ENCODE assay signal across 1 cellular context in the genomic region with DNA sequence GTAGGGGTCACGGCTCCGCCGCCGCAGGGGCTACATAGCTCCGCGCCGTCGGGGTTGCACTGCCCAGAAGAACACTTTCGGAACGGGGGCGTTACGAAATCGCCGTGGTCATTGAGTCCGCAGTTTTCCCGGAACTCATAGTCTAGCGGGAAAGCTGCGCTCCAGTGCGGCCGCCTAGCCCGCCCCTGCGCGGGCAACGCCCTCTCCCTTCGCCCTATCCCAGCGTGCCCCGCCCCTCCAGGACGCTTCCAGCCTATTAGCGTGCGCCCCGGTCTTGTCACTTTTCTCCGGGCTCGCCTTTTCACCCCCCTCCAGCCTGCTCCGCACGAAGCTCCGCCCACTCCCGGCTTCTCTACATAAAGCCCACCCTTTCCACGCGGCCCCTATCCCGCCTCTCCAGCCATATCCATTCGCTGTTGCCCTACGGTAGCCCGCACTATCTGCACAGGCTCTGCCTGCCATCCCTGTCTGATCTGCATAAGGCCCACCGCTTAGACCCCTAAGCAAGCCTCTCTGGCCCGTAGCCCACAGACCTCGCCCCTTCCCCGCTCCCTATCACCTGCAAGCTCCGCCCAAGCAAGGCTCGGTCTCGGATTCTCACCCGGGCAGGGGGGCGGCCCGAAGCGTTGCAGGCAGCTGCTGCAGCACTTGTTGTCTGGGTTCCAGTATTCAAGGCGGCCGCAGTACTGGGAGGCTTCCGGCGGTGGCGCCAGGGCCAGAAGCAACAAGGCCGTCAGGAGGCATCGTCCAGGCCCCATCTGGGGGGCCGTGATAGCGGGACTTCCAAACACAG.
TF ChIP-seq lines count a peak whose summit lies in the region.

No MANE protein-coding gene starts in this region.

TF ChIP-seq in HepG2, 621 proteins besides CTCF, POLR2A, EP300 and RAD21 (continued from another document and continues in another):
- TF ChIP-seq SKIL (CRISPR knock-in tag; IDR thresholded peaks at IDR 0.05; ENCODE audit: borderline replicate concordance) (peak; percentile 16; the same call in 1 of the 2 replicates), RARG (CRISPR knock-in tag; IDR thresholded peaks at IDR 0.05; ENCODE audit: low read depth) (no peak), GATAD2A (CRISPR knock-in tag; IDR thresholded peaks at IDR 0.05) (peak; percentile 30), ATAD3A (CRISPR knock-in tag; IDR thresholded peaks at IDR 0.05) (no peak), SIX4 (CRISPR knock-in tag; IDR thresholded peaks at IDR 0.05) (no peak), GABPA (IDR thresholded peaks at IDR 0.05; ENCODE audit: low read depth, low read length) (no peak), GABPA (CRISPR knock-in tag; IDR thresholded peaks at IDR 0.05; ENCODE audit: low read depth) (peak; percentile 55), CBX5 (CRISPR knock-in tag; IDR thresholded peaks at IDR 0.05; ENCODE audit: borderline replicate concordance) (no peak), ZNF574 (CRISPR knock-in tag; IDR thresholded peaks at IDR 0.05) (peak; percentile 47; the same call in 1 of the 2 replicates), HCFC1 (IDR thresholded peaks at IDR 0.05; ENCODE audit: low read depth, low read length) (no peak; the same call in 1 of the 2 replicates), ZGPAT (CRISPR knock-in tag; IDR thresholded peaks at IDR 0.05) (peak; percentile 87; the same call in 1 of the 2 replicates), CENPT (CRISPR knock-in tag; IDR thresholded peaks at IDR 0.05; ENCODE audit: low read depth) (no peak), ZNF44 (CRISPR knock-in tag; IDR thresholded peaks at IDR 0.05) (no peak), ZNF547 (CRISPR knock-in tag; IDR thresholded peaks at IDR 0.05) (peak; percentile 53; the same call in 1 of the 2 replicates), MIXL1 (CRISPR knock-in tag; IDR thresholded peaks at IDR 0.05) (peak; percentile 61; the same call in 1 of the 2 replicates), ZNF12 (CRISPR knock-in tag; IDR thresholded peaks at IDR 0.05) (peak; percentile 23; the same call in 1 of the 2 replicates), SAP130 (CRISPR knock-in tag; IDR thresholded peaks at IDR 0.05; ENCODE audit: low read depth) (peak; percentile 93), SMC3 (IDR thresholded peaks at IDR 0.05; ENCODE audit: low read length) (no peak; the same call in 1 of the 2 replicates), ZSCAN29 (CRISPR knock-in tag; conservative IDR thresholded peaks at IDR 0.05) (peak; percentile 50; the same call in 1 of the 2 replicates), ZNF619 (CRISPR knock-in tag; IDR thresholded peaks at IDR 0.05) (peak; percentile 58; the same call in 1 of the 2 replicates), ZNF607 (CRISPR knock-in tag; IDR thresholded peaks at IDR 0.05; ENCODE audit: borderline replicate concordance) (no peak), ZNF572 (CRISPR knock-in tag; IDR thresholded peaks at IDR 0.05) (no peak), HHEX (CRISPR knock-in tag; IDR thresholded peaks at IDR 0.05) (no peak), HNF1A (IDR thresholded peaks at IDR 0.05; ENCODE audit: low read depth) (no peak), HNF1A (CRISPR knock-in tag; IDR thresholded peaks at IDR 0.05; ENCODE audit: borderline replicate concordance) (no peak), KAT2B (IDR thresholded peaks at IDR 0.05; ENCODE audit: borderline replicate concordance, low read depth, low read length) (no peak), JUN (CRISPR knock-in tag; IDR thresholded peaks at IDR 0.05) (no peak), FOXM1 (CRISPR knock-in tag; IDR thresholded peaks at IDR 0.05) (no peak), JUNB (CRISPR knock-in tag; IDR thresholded peaks at IDR 0.05; ENCODE audit: borderline replicate concordance) (no peak), KLF9 (CRISPR knock-in tag; IDR thresholded peaks at IDR 0.05; ENCODE audit: low read depth) (no peak), ZNF761 (CRISPR knock-in tag; conservative IDR thresholded peaks at IDR 0.05) (no peak; the same call in 1 of the 2 replicates), ZNF615 (CRISPR knock-in tag; IDR thresholded peaks at IDR 0.05; ENCODE audit: borderline replicate concordance) (no peak), FOXC1 (CRISPR knock-in tag; IDR thresholded peaks at IDR 0.05; ENCODE audit: borderline replicate concordance) (peak; percentile 84; the same call in 1 of the 2 replicates), HOXA3 (CRISPR knock-in tag; IDR thresholded peaks at IDR 0.05) (peak; percentile 62; the same call in 1 of the 2 replicates), ZFP36L2 (CRISPR knock-in tag; IDR thresholded peaks at IDR 0.05) (no peak), CBX1 (IDR thresholded peaks at IDR 0.05; ENCODE audit: low read depth) (no peak)
- TF ChIP-seq, protein P1, sequence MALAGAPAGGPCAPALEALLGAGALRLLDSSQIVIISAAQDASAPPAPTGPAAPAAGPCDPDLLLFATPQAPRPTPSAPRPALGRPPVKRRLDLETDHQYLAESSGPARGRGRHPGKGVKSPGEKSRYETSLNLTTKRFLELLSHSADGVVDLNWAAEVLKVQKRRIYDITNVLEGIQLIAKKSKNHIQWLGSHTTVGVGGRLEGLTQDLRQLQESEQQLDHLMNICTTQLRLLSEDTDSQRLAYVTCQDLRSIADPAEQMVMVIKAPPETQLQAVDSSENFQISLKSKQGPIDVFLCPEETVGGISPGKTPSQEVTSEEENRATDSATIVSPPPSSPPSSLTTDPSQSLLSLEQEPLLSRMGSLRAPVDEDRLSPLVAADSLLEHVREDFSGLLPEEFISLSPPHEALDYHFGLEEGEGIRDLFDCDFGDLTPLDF (CRISPR knock-in tag; IDR thresholded peaks at IDR 0.05): peak; percentile 60; the same call in 1 of the 2 replicates
- TF ChIP-seq, protein P2, sequence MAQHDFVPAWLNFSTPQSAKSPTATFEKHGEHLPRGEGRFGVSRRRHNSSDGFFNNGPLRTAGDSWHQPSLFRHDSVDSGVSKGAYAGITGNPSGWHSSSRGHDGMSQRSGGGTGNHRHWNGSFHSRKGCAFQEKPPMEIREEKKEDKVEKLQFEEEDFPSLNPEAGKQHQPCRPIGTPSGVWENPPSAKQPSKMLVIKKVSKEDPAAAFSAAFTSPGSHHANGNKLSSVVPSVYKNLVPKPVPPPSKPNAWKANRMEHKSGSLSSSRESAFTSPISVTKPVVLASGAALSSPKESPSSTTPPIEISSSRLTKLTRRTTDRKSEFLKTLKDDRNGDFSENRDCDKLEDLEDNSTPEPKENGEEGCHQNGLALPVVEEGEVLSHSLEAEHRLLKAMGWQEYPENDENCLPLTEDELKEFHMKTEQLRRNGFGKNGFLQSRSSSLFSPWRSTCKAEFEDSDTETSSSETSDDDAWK (CRISPR knock-in tag; IDR thresholded peaks at IDR 0.05): no peak
- TF ChIP-seq, protein P3, sequence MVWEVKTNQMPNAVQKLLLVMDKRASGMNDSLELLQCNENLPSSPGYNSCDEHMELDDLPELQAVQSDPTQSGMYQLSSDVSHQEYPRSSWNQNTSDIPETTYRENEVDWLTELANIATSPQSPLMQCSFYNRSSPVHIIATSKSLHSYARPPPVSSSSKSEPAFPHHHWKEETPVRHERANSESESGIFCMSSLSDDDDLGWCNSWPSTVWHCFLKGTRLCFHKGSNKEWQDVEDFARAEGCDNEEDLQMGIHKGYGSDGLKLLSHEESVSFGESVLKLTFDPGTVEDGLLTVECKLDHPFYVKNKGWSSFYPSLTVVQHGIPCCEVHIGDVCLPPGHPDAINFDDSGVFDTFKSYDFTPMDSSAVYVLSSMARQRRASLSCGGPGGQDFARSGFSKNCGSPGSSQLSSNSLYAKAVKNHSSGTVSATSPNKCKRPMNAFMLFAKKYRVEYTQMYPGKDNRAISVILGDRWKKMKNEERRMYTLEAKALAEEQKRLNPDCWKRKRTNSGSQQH (CRISPR knock-in tag; IDR thresholded peaks at IDR 0.05; ENCODE audit: low read depth): peak; percentile 86; the same call in 1 of the 2 replicates
- TF ChIP-seq, protein P4, sequence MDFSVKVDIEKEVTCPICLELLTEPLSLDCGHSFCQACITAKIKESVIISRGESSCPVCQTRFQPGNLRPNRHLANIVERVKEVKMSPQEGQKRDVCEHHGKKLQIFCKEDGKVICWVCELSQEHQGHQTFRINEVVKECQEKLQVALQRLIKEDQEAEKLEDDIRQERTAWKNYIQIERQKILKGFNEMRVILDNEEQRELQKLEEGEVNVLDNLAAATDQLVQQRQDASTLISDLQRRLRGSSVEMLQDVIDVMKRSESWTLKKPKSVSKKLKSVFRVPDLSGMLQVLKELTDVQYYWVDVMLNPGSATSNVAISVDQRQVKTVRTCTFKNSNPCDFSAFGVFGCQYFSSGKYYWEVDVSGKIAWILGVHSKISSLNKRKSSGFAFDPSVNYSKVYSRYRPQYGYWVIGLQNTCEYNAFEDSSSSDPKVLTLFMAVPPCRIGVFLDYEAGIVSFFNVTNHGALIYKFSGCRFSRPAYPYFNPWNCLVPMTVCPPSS (IDR thresholded peaks at IDR 0.05): no peak
- TF ChIP-seq, protein P5, sequence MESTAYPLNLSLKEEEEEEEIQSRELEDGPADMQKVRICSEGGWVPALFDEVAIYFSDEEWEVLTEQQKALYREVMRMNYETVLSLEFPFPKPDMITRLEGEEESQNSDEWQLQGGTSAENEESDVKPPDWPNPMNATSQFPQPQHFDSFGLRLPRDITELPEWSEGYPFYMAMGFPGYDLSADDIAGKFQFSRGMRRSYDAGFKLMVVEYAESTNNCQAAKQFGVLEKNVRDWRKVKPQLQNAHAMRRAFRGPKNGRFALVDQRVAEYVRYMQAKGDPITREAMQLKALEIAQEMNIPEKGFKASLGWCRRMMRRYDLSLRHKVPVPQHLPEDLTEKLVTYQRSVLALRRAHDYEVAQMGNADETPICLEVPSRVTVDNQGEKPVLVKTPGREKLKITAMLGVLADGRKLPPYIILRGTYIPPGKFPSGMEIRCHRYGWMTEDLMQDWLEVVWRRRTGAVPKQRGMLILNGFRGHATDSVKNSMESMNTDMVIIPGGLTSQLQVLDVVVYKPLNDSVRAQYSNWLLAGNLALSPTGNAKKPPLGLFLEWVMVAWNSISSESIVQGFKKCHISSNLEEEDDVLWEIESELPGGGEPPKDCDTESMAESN (CRISPR knock-in tag; conservative IDR thresholded peaks at IDR 0.05): 0 out of 2 replicates have a peak, but pooled peaks have one; percentile 39
